ENCODE assay signal across 10 cellular contexts in the genomic region with DNA sequence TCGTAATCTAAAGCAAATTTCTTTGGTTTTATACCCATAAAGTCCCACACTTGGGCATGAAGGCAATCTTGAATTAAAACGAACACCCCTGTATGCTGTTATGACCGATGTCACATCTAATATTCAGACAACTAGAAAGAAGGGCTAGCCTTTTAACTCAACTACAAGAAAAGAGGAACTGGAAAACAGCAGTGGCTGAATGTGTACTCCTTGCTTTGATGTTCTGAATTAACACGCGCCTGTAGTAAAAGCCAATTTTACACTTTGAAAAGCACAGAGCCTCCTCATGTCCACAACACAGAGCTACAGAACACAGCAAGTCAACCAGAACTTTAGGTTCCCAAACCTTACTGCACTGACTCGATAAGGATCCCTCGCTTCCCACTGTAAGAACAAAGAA.
DNase-seq lines count a peak whose midpoint lies in the region; ATAC-seq and TF ChIP-seq lines count a peak whose summit lies in the region.
"Had no signal": no experiment of that assay in that cellular context is flagged by ENCODE, and none has a peak within 500 bp of the region (broad histone marks: within the 10 kb centered on the region; RNA-seq: fewer than 3 reads in every experiment).

No MANE protein-coding gene starts in this region.

- H3K27ac ChIP-seq in BLaER1 (peak overlapping the region; percentile 82), esophagus squamous epithelium (peak overlapping the region in 3 of 4 donors; percentile 47 to 61 (median 48))
- H3K27ac ChIP-seq in CD4-positive, alpha-beta memory T cell (ENCODE audit: low read depth, low read length): no peak overlapping the region
- H3K27ac ChIP-seq: pancreas had no signal

- POLR2A ChIA-PET in CD4-positive, alpha-beta memory T cell (lab: Charles Lee; ENCODE audit: partially characterized antibody): no interaction called here

- intact Hi-C loops in esophagus squamous epithelium (cut with DNase I): no loop called here
- intact Hi-C loops in CD4-positive, alpha-beta memory T cell (cut with micrococcal nuclease): no loop called here

- peaks cover 38 to 83% (median 61%) of the 10 kb centered on the region in 4 donors for H3K4me1 Mint-ChIP-seq in CD4-positive, alpha-beta memory T cell

- peak; percentile 81 for ATAC-seq in GM19372 (IDR thresholded peaks at IDR 0.05; ENCODE audit: low read depth, unreplicated experiment)

- H3K4me3 ChIP-seq in BLaER1 (peak overlapping the region; percentile 47; the same call in 1 of the 2 replicates), esophagus squamous epithelium (peak overlapping the region in 1 of 4 donors; percentile 33)
- H3K4me3 ChIP-seq in CD4-positive, alpha-beta memory T cell (ENCODE audit: low read length in 2 of 2): no peak overlapping the region
- H3K4me3 ChIP-seq: pancreas had no signal

- peaks cover 76% of the 10 kb centered on the region for H4K20me1 ChIP-seq in BLaER1

- WGBS in esophagus squamous epithelium, 2 donors: 62 to 72% methylated on average over 6 to 7 of the region's 7 CpGs

- in situ Hi-C loops in KBM-7 (cut with MboI; ENCODE audit: low pct_unique_long_range_greater_than_20kb, low sequenced_read_pairs) (no loop called here), ACHN (cut with HindIII; ENCODE audit: low pct_ligation_motif_present, low pct_unique_long_range_greater_than_20kb, low sequenced_read_pairs) (no loop called here)

- H3K4me3 Mint-ChIP-seq in CD4-positive, alpha-beta memory T cell: peak overlapping the region in 2 of 8 donors; percentile 9 to 82

- H3K36me3 ChIP-seq in BLaER1 (peaks cover 10% of the 10 kb centered on the region), esophagus squamous epithelium (no peaks in the 10 kb centered on the region)
- peaks cover 4% of the 10 kb centered on the region for H3K36me3 ChIP-seq in CD4-positive, alpha-beta memory T cell (ENCODE audit: insufficient read depth, low read length)
- H3K36me3 ChIP-seq: pancreas had no signal

- TF ChIP-seq CTCF in esophagus squamous epithelium (IDR thresholded peaks at IDR 0.05): no peak

- H3K4me1 ChIP-seq in BLaER1: peaks cover 85% of the 10 kb centered on the region
- H3K4me1 ChIP-seq in esophagus squamous epithelium: peaks cover 19 to 72% (median 21%) of the 10 kb centered on the region in 3 donors
- peaks cover 50% of the 10 kb centered on the region for H3K4me1 ChIP-seq in CD4-positive, alpha-beta memory T cell (ENCODE audit: insufficient read depth, low read length)

- H3K27me3 Mint-ChIP-seq in CD4-positive, alpha-beta memory T cell: no peaks in the 10 kb centered on the region

- H3K9ac ChIP-seq in BLaER1: peak overlapping the region; percentile 64; the same call in 1 of the 2 replicates

- peaks cover 0 to 13% (median 7%) of the 10 kb centered on the region in 8 donors for H3K9me3 Mint-ChIP-seq in CD4-positive, alpha-beta memory T cell

- DNase-seq in KBM-7 (peak; percentile 71), esophagus squamous epithelium (lab: John Stamatoyannopoulos, UW) (no peak), ACHN (no peak), NCI-H1417 (lab: John Stamatoyannopoulos, UW) (no peak), cerebellar nuclear complex (lab: John Stamatoyannopoulos, UW) (no peak)
- no peak for DNase-seq in CD4-positive, alpha-beta memory T cell
- DNase-seq: DMS 273 treated with DMSO at 0.1 percent for 48 hours had no signal

- H3K4me2 ChIP-seq in BLaER1: peak overlapping the region; percentile 86

- H3K27me3 ChIP-seq in BLaER1 (no peaks in the 10 kb centered on the region), esophagus squamous epithelium (no peaks in the 10 kb centered on the region)
- H3K27me3 ChIP-seq in CD4-positive, alpha-beta memory T cell (ENCODE audit: insufficient read depth, low read length): no peaks in the 10 kb centered on the region
- H3K27me3 ChIP-seq: pancreas had no signal

- H3K9me3 ChIP-seq in BLaER1 (peaks cover 12% of the 10 kb centered on the region), esophagus squamous epithelium (no peaks in the 10 kb centered on the region)
- H3K9me3 ChIP-seq in CD4-positive, alpha-beta memory T cell (ENCODE audit: control insufficient read depth in 1 of 2, low read length in 2 of 2): peaks cover 0 to 3% of the 10 kb centered on the region in 2 donors
- H3K9me3 ChIP-seq: pancreas had no signal

- peaks cover 40 to 46% of the 10 kb centered on the region in 2 donors for H3K36me3 Mint-ChIP-seq in CD4-positive, alpha-beta memory T cell

- CTCF ChIA-PET in CD4-positive, alpha-beta memory T cell (lab: Charles Lee; ENCODE audit: partially characterized antibody): interaction anchor here (1.0 to 3.0 kb wide), 2 partner anchors 14 to 22 kb away, joined by 3 to 13 read pairs; no protein-coding TSS in a partner anchor

- no peak for TF ChIP-seq POLR2A in esophagus squamous epithelium (IDR thresholded peaks at IDR 0.05)

- H3K27ac Mint-ChIP-seq in CD4-positive, alpha-beta memory T cell: peak overlapping the region in 1 of 7 donors; percentile 60
